1 cellular context compared by ENCODE assay signal in the genomic region with DNA sequence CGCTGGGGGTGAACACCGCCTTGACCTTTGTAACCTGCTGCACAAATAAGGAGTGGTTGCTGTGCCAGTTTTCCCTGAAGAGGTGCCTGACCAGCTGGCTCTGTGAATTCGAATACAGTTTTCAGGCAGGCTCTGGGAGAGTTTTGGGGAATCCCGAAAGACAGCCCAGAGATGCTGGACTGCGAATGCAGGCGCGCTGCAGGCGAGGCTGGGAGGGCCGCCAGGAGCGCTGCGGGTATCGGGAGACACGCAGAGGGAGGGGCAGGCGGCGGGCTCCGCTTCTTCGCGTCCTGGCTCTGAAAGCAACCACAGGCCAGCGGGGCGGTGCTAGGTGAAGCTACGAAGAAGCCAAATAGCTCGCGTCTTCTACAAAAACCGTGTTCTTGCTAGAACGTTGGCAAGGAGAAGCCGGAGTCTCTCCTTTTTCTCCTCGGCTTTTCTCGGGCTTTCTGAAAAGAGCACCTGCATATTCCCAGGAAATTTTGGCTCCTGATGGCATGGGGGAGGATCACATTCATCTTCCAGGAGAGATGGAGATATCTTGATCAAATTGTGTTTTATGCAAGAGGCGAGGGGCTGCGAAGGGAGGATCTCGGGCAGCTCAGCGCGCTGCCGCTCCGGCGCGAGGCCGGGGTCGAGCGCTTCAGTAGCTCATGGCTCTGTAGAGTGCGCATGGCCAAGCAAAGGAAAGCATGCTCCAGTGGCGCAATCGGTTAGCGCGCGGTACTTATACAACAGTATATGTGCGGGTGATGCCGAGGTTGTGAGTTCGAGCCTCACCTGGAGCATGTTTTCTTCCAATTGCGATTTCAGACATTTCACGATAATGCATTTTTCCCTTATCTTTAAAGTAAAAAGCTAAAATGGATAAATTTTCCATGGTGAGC.
TF ChIP-seq lines count a peak whose summit lies in the region.

No MANE protein-coding gene starts in this region.

TF ChIP-seq in HEK293, 187 proteins besides CTCF, POLR2A, EP300 and RAD21 (continued from another document):
- TF ChIP-seq, protein P1, sequence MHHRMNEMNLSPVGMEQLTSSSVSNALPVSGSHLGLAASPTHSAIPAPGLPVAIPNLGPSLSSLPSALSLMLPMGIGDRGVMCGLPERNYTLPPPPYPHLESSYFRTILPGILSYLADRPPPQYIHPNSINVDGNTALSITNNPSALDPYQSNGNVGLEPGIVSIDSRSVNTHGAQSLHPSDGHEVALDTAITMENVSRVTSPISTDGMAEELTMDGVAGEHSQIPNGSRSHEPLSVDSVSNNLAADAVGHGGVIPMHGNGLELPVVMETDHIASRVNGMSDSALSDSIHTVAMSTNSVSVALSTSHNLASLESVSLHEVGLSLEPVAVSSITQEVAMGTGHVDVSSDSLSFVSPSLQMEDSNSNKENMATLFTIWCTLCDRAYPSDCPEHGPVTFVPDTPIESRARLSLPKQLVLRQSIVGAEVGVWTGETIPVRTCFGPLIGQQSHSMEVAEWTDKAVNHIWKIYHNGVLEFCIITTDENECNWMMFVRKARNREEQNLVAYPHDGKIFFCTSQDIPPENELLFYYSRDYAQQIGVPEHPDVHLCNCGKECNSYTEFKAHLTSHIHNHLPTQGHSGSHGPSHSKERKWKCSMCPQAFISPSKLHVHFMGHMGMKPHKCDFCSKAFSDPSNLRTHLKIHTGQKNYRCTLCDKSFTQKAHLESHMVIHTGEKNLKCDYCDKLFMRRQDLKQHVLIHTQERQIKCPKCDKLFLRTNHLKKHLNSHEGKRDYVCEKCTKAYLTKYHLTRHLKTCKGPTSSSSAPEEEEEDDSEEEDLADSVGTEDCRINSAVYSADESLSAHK (tag by site-specific recombination; IDR thresholded peaks at IDR 0.05): no peak
- TF ChIP-seq MEIS1 (CRISPR knock-in tag; IDR thresholded peaks at IDR 0.05; ENCODE audit: borderline replicate concordance) (no peak), ZSCAN23 (tag by site-specific recombination; IDR thresholded peaks at IDR 0.05) (0 out of 2 replicates have a peak, but pooled peaks have one; percentile 60), ZEB2 (tag by site-specific recombination; IDR thresholded peaks at IDR 0.05) (peak; percentile 77)
- TF ChIP-seq, protein P2, sequence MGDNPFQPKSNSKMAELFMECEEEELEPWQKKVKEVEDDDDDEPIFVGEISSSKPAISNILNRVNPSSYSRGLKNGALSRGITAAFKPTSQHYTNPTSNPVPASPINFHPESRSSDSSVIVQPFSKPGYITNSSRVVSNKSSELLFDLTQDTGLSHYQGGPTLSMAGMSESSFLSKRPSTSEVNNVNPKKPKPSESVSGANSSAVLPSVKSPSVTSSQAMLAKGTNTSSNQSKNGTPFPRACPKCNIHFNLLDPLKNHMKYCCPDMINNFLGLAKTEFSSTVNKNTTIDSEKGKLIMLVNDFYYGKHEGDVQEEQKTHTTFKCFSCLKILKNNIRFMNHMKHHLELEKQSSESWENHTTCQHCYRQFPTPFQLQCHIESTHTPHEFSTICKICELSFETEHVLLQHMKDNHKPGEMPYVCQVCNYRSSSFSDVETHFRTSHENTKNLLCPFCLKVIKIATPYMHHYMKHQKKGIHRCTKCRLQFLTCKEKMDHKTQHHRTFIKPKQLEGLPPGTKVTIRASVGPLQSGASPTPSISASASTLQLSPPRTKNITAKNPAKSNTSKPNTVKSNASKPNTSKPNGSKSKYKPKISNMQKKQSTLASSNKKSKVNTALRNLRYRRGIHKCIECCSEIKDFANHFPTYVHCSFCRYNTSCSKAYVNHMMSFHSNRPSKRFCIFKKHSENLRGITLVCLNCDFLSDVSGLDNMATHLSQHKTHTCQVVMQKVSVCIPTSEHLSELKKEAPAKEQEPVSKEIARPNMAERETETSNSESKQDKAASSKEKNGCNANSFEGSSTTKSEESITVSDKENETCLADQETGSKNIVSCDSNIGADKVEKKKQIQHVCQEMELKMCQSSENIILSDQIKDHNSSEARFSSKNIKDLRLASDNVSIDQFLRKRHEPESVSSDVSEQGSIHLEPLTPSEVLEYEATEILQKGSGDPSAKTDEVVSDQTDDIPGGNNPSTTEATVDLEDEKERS (tag by site-specific recombination; IDR thresholded peaks at IDR 0.05): no peak; the same call in 1 of the 2 replicates
- TF ChIP-seq, protein P3, sequence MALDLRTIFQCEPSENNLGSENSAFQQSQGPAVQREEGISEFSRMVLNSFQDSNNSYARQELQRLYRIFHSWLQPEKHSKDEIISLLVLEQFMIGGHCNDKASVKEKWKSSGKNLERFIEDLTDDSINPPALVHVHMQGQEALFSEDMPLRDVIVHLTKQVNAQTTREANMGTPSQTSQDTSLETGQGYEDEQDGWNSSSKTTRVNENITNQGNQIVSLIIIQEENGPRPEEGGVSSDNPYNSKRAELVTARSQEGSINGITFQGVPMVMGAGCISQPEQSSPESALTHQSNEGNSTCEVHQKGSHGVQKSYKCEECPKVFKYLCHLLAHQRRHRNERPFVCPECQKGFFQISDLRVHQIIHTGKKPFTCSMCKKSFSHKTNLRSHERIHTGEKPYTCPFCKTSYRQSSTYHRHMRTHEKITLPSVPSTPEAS (tag by site-specific recombination; IDR thresholded peaks at IDR 0.05): no peak
